35 cellular contexts compared by ENCODE assay signal in the genomic region with DNA sequence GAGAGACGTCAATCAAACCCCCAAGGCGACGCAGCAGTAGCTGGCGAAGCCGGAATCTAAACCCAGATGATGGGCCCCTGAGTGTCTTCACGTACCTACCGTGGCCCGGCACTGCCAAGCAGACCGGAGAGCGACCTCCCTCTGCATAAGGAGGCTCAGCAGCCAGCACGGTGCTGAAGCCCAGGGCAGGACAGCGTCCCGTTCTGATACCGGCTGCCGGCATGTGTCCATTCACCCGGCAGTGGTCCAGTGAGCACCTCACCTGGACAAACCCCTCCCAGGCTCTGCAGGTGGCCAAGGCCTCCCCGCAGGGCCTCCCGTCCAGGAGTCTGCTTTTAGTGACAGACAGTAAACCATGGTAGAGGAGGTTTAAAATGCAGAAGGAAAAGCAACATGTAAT.
"Had no signal": no experiment of that assay in that cellular context is flagged by ENCODE, and none has a peak within 500 bp of the region (broad histone marks: within the 10 kb centered on the region; RNA-seq: fewer than 3 reads in every experiment).

No MANE protein-coding gene starts in this region.

- H3K36me3 ChIP-seq: brain microvascular endothelial cell, MG63, Peyer's patch had no signal

- H3K4me1 ChIP-seq: Peyer's patch had no signal

- H3K9me3 Mint-ChIP-seq: activated B cell treated with CpG ODN at 0.5 μM for 24 hours; activated CD4-positive, alpha-beta memory T cell treated with anti-CD3 and anti-CD28 coated beads for 36 hours; activated naive CD8-positive, alpha-beta T cell treated with anti-CD3 and anti-CD28 coated beads for 36 hours; activated T-cell treated with anti-CD3 and anti-CD28 coated beads, Interleukin-2, amount 50 U/mL, for 4 hours; activated T-helper 1 cell treated with anti-CD3 and anti-CD28 coated beads, Interleukin-12 subunit alpha, Interleukin-12 subunit beta, Interleukin-2, Interleukin-4 antibody, amounts not matched to agents 30 ng/mL and 10 ng/mL and 1 ng/mL, durations not matched to agents 14 hours and 24 hours and 36 hours had no signal

- H3K9me3 ChIP-seq: MG63, Peyer's patch had no signal

- H3K27ac ChIP-seq: brain microvascular endothelial cell, Peyer's patch, VCaP had no signal

- H3K4me3 ChIP-seq: MG63, Peyer's patch had no signal

- H3K27ac Mint-ChIP-seq: activated B cell treated with CpG ODN at 0.5 μM for 24 hours; activated CD4-positive, alpha-beta memory T cell treated with anti-CD3 and anti-CD28 coated beads for 36 hours; activated naive CD8-positive, alpha-beta T cell treated with anti-CD3 and anti-CD28 coated beads for 36 hours; activated T-helper 1 cell treated with anti-CD3 and anti-CD28 coated beads, Interleukin-12 subunit alpha, Interleukin-12 subunit beta, Interleukin-2, Interleukin-4 antibody, amounts not matched to agents 30 ng/mL and 10 ng/mL and 1 ng/mL, durations not matched to agents 14 hours and 24 hours and 36 hours; T-cell; T-helper 17 cell had no signal

- DNase-seq: activated B cell treated with CpG ODN at 0.5 μM for 24 hours; activated CD4-positive, alpha-beta memory T cell treated with anti-CD3 and anti-CD28 coated beads for 36 hours; activated CD4-positive, alpha-beta T cell treated with anti-CD3 and anti-CD28 coated beads for 4 hours; activated CD4-positive, alpha-beta T cell treated with anti-CD3 and anti-CD28 coated beads, Interleukin-2, amount 50 U/mL, for 1 hour; activated CD4-positive, CD25-positive, alpha-beta regulatory T cell treated with anti-CD3 and anti-CD28 coated beads, Interleukin-2, amount 50 U/mL, for 72 hours; activated CD8-positive, alpha-beta memory T cell treated with anti-CD3 and anti-CD28 coated beads, Interleukin-2, amount 50 U/mL, for 4 hours; activated naive CD4-positive, alpha-beta T cell; activated naive CD4-positive, alpha-beta T cell treated with anti-CD3 and anti-CD28 coated beads, Interleukin-2, amount 50 U/mL, for 16 hours; activated naive CD8-positive, alpha-beta T cell treated with anti-CD3 and anti-CD28 coated beads for 36 hours; activated T-cell treated with anti-CD3 and anti-CD28 coated beads for 4 hours; activated T-cell treated with anti-CD3 and anti-CD28 coated beads, Interleukin-2, amount 50 U/mL, for 4 hours; amniotic stem cell; aorta; brain microvascular endothelial cell; Kasumi-1; KG1; MG63; NCI-H1092; NCI-H1436 treated with DMSO at 0.1 percent for 48 hours; NCI-H1694 treated with DMSO at 0.1 percent for 48 hours; NCI-H2029; NCI-H2171; NCI-H510A; NCI-H526; NCI-H748 treated with DMSO at 0.1 percent for 48 hours; NK-92 treated with Interleukin-12 subunit alpha and Interleukin-12 subunit beta, amount 100 ng/mL, for 24 hours; PC-3; Peyer's patch; RPMI8226; SIG-M5; T-cell; T-helper 17 cell had no signal

- H3K4me3 Mint-ChIP-seq: activated B cell treated with CpG ODN at 0.5 μM for 24 hours; activated CD4-positive, alpha-beta memory T cell treated with anti-CD3 and anti-CD28 coated beads for 36 hours; activated naive CD8-positive, alpha-beta T cell treated with anti-CD3 and anti-CD28 coated beads for 36 hours; activated T-cell treated with anti-CD3 and anti-CD28 coated beads, Interleukin-2, amount 50 U/mL, for 4 hours; activated T-helper 1 cell treated with anti-CD3 and anti-CD28 coated beads, Interleukin-12 subunit alpha, Interleukin-12 subunit beta, Interleukin-2, Interleukin-4 antibody, amounts not matched to agents 30 ng/mL and 10 ng/mL and 1 ng/mL, durations not matched to agents 14 hours and 24 hours and 36 hours; T-cell; T-helper 17 cell had no signal

- H3K36me3 Mint-ChIP-seq: activated CD4-positive, alpha-beta memory T cell treated with anti-CD3 and anti-CD28 coated beads for 36 hours; activated naive CD8-positive, alpha-beta T cell treated with anti-CD3 and anti-CD28 coated beads for 36 hours; T-cell had no signal

- H3K27me3 ChIP-seq: brain microvascular endothelial cell, Peyer's patch had no signal

- ATAC-seq: activated T-cell treated with anti-CD3 and anti-CD28 coated beads, Interleukin-2, amount 50 U/mL, for 4 hours; PC-3; SK-N-SH treated with all-trans-retinoic acid at 6 μM for 48 hours; T-cell; T-helper 17 cell had no signal

- H3K4me1 Mint-ChIP-seq: activated B cell treated with CpG ODN at 0.5 μM for 24 hours; activated naive CD8-positive, alpha-beta T cell treated with anti-CD3 and anti-CD28 coated beads for 36 hours; T-cell had no signal
